Comparison of ENCODE assay signal across 13 cellular contexts in the genomic region with DNA sequence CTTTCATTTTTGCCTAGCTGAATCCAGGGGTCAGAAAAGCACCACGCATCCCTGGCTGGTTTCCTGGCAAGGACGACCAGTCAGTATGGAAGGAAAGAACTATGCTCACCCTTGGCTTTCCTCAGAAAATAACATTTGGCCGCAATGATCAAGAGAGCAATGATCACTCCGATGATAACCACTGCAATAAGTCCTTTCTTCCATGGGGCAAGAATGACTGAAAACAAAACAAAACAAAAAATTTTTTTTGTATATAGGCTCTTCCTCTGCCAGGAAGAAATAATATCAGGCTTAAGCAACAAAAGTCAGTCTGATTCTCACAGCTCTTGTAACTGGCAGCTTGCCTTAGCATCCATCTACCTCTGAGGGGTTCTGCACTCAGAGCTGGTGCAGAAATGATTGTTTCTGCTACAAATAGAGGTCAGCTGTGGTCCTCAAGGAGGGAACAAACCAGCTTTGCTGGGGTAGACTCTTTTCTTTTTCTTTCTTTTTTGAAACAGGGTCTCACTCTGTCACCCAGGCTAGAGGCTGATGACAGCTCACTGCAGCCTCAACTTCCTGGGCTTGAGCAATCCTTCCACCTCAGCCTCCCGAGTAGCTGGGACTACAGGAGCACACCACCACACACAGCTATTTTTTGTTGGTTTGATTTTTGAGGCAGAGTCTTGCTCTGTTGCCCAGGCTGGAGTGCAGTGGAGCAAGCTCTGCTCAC. TPM values are rescaled to one million over a fixed set of nuclear protein-coding genes. Genes with fewer than 3 reads are reported as not detected.
DNase-seq lines count a peak whose midpoint lies in the region; ATAC-seq and TF ChIP-seq lines count a peak whose summit lies in the region.
"Had no signal": no experiment of that assay in that cellular context is flagged by ENCODE, and none has a peak within 500 bp of the region (broad histone marks: within the 10 kb centered on the region; RNA-seq: fewer than 3 reads in every experiment).

No MANE protein-coding gene starts in this region.

- CTCF ChIA-PET in IMR-90 (lab: Yijun Ruan, JAX) = no interaction called here

- no peak overlapping the region for H2AK9ac ChIP-seq in IMR-90 (replicated peaks; ENCODE audit: low read depth, low read length, poor library complexity)

- H3K4me3 ChIP-seq in ACC112 (ENCODE audit: low read depth, low read length) (peak overlapping the region; percentile 26; the same call in 1 of the 2 replicates), IMR-90 (ENCODE audit: insufficient read depth, low read depth, low read length) (no peak overlapping the region)

- H3K27me3 ChIP-seq in ACC112 (ENCODE audit: insufficient read depth, low read length) = no peaks in the 10 kb centered on the region
- peaks cover 36% of the 10 kb centered on the region for H3K27me3 ChIP-seq in IMR-90 (ENCODE audit: control insufficient read depth, insufficient read depth, low read length)

- H3K79me1 ChIP-seq in IMR-90 (ENCODE audit: low read depth in 1 of 2, low read length in 2 of 2) = no peaks in the 10 kb centered on the region

- H4K20me1 ChIP-seq in IMR-90 (ENCODE audit: insufficient read depth, low read length) = no peaks in the 10 kb centered on the region

- H3K4me3 Mint-ChIP-seq in dendritic cell treated with granulocyte-macrophage colony-stimulating factor and Interleukin-4, amounts not matched to agents 40 ng/mL and 50 ng/mL, for 4 days = no peak overlapping the region
- H3K4me3 Mint-ChIP-seq: activated naive CD4-positive, alpha-beta T cell treated with anti-CD3 and anti-CD28 coated beads, Interleukin-2, amount 10 ng/mL, durations not matched to agents 7 days and 5 days had no signal

- H3K14ac ChIP-seq in IMR-90 (replicated peaks; ENCODE audit: low read depth, low read length) = no peak overlapping the region

- H3K4me1 Mint-ChIP-seq in dendritic cell treated with granulocyte-macrophage colony-stimulating factor and Interleukin-4, amounts not matched to agents 40 ng/mL and 50 ng/mL, for 4 days (ENCODE audit: low read depth) = peaks cover 27% of the 10 kb centered on the region

- H3K4me2 ChIP-seq in IMR-90 (ENCODE audit: low read depth, low read length) = no peak overlapping the region

- H4K8ac ChIP-seq in IMR-90 (ENCODE audit: low read depth in 2 of 2, low read length in 2 of 2) = no peak overlapping the region

- H3K79me2 ChIP-seq in ACC112 (ENCODE audit: control insufficient read depth, insufficient read depth, low read length, unreplicated experiment) = no peaks in the 10 kb centered on the region

- in situ Hi-C loops in IMR-90 (cut with MboI; ENCODE audit: low sequenced_read_pairs) = no loop called here

- no peak overlapping the region for H3K23ac ChIP-seq in IMR-90 (ENCODE audit: low read depth, low read length)

- peaks cover 4% of the 10 kb centered on the region; the same call in 1 of the 2 replicates for H3K9me1 ChIP-seq in IMR-90 (ENCODE audit: insufficient read depth, low read length)

- H3K9me3 Mint-ChIP-seq in dendritic cell treated with granulocyte-macrophage colony-stimulating factor and Interleukin-4, amounts not matched to agents 40 ng/mL and 50 ng/mL, for 4 days = no peaks in the 10 kb centered on the region
- H3K9me3 Mint-ChIP-seq: activated naive CD4-positive, alpha-beta T cell treated with anti-CD3 and anti-CD28 coated beads, Interleukin-2, amount 10 ng/mL, durations not matched to agents 7 days and 5 days had no signal

- H3K27me3 Mint-ChIP-seq in dendritic cell treated with granulocyte-macrophage colony-stimulating factor and Interleukin-4, amounts not matched to agents 40 ng/mL and 50 ng/mL, for 4 days = no peaks in the 10 kb centered on the region

- peak overlapping the region; percentile 53 for H3K27ac Mint-ChIP-seq in dendritic cell treated with granulocyte-macrophage colony-stimulating factor and Interleukin-4, amounts not matched to agents 40 ng/mL and 50 ng/mL, for 4 days
- H3K27ac Mint-ChIP-seq: activated naive CD4-positive, alpha-beta T cell treated with anti-CD3 and anti-CD28 coated beads, Interleukin-2, amount 10 ng/mL, durations not matched to agents 7 days and 5 days had no signal

- no CpG with 5 or more reads among the region's 5 CpGs for WGBS in IMR-90 (ENCODE audit: extremely low coverage in 2 of 2, insufficient read length in 1 of 2), 2 experiments

- peaks cover 97% of the 10 kb centered on the region for H3K36me3 Mint-ChIP-seq in dendritic cell treated with granulocyte-macrophage colony-stimulating factor and Interleukin-4, amounts not matched to agents 40 ng/mL and 50 ng/mL, for 4 days (ENCODE audit: low read depth)

- ATAC-seq in IMR-90 (ENCODE audit: low read depth) = no peak
- ATAC-seq in HG03460 (IDR thresholded peaks at IDR 0.05; ENCODE audit: unreplicated experiment) = no peak
- ATAC-seq in HG03175 (IDR thresholded peaks at IDR 0.05; ENCODE audit: unreplicated experiment) = no peak

- dilution Hi-C loops in IMR-90 (cut with HindIII; ENCODE audit: low sequenced_read_pairs, unreplicated experiment) = no loop called here

- H2BK15ac ChIP-seq in IMR-90 (ENCODE audit: low read depth, low read length) = no peak overlapping the region

- no peak overlapping the region for H3K4ac ChIP-seq in IMR-90 (ENCODE audit: low read depth, low read length)

- H2BK5ac ChIP-seq in IMR-90 (ENCODE audit: low read depth, low read length, poor library complexity, severe bottlenecking) = no peak overlapping the region

- no TSS peak for BruUV-seq in IMR-90 (replicated peaks; lab: Mats Ljungman, UMichigan)

- no peak overlapping the region for H3K18ac ChIP-seq in IMR-90 (ENCODE audit: low read depth, low read length)

- no peak for TF ChIP-seq RAD21 in IMR-90 (IDR thresholded peaks at IDR 0.05; ENCODE audit: low read length)

- H3K9me3 ChIP-seq in IMR-90 (ENCODE audit: control insufficient read depth, insufficient read depth, low read length) = no peaks in the 10 kb centered on the region

- no peak overlapping the region for H2AK5ac ChIP-seq in IMR-90 (ENCODE audit: low read depth, low read length)

- no peak for TF ChIP-seq POLR2A in IMR-90 (IDR thresholded peaks at IDR 0.05; ENCODE audit: low read depth, low read length)

- H3K27ac ChIP-seq in ACC112 (ENCODE audit: low read depth, low read length) (peak overlapping the region; percentile 91), IMR-90 (ENCODE audit: insufficient read depth, low read length) (no peak overlapping the region)

- H2AFZ ChIP-seq in ACC112 (ENCODE audit: low read length, unreplicated experiment) = no peak overlapping the region
- no peak overlapping the region for H2AFZ ChIP-seq in IMR-90 (replicated peaks; ENCODE audit: low read length, poor library complexity)

- no peaks in the 10 kb centered on the region for H3K36me3 ChIP-seq in ACC112 (ENCODE audit: insufficient read depth, low read length)
- no peaks in the 10 kb centered on the region for H3K36me3 ChIP-seq in IMR-90 (ENCODE audit: control insufficient read depth, insufficient read depth, low read length)

- H2BK20ac ChIP-seq in IMR-90 (ENCODE audit: low read depth, low read length) = no peak overlapping the region

- H3K9ac ChIP-seq in IMR-90 (ENCODE audit: low read depth, low read length) = no peak overlapping the region

- DNase-seq in IMR-90 (peak; percentile 10), lung microvascular endothelial cell (ENCODE audit: low read depth in 2 of 2) (peak; percentile 62 to 67), RPMI8226 (no peak), MV-4-11 (lab: John Stamatoyannopoulos, UW) (no peak)
- DNase-seq: activated naive CD4-positive, alpha-beta T cell treated with anti-CD3 and anti-CD28 coated beads, Interleukin-2, amount 10 ng/mL, durations not matched to agents 7 days and 5 days; AML-193; glutamatergic neuron; NCI-H2171; occipital lobe had no signal

- intact Hi-C loops in IMR-90 (cut with micrococcal nuclease) = no loop called here
- intact Hi-C loops in dendritic cell treated with granulocyte-macrophage colony-stimulating factor and Interleukin-4, amounts not matched to agents 40 ng/mL and 50 ng/mL, for 4 days (cut with micrococcal nuclease) = loop anchor here (5.0 kb wide), 1 partner anchor 33 kb away; no protein-coding TSS in a partner anchor

- no peak overlapping the region for H4K5ac ChIP-seq in IMR-90 (ENCODE audit: low read depth, low read length)

- H4K91ac ChIP-seq in IMR-90 (ENCODE audit: insufficient read depth, low read depth, low read length) = no peak overlapping the region

- no peak for TF ChIP-seq CTCF in IMR-90 (conservative IDR thresholded peaks at IDR 0.05; ENCODE audit: low read depth, low read length)

- peaks cover 47% of the 10 kb centered on the region for H3K4me1 ChIP-seq in ACC112 (ENCODE audit: control insufficient read depth, insufficient read depth, low read length, unreplicated experiment)
- 0 out of 2 replicates have a peak, but pooled peaks cover 2% of the 10 kb centered on the region for H3K4me1 ChIP-seq in IMR-90 (ENCODE audit: control insufficient read depth, insufficient read depth, low read length)

- no peak overlapping the region for H3K56ac ChIP-seq in IMR-90 (ENCODE audit: extremely low read depth, insufficient read depth, low read length)

- no peak overlapping the region for H2BK120ac ChIP-seq in IMR-90 (ENCODE audit: low read depth, low read length)

- POLR2A ChIA-PET in IMR-90 (lab: Charles Lee; ENCODE audit: unreplicated experiment) = no interaction called here

TF ChIP-seq in IMR-90, 13 proteins besides CTCF, POLR2A, EP300 and RAD21 (continues in another document):
- TF ChIP-seq MXI1 (IDR thresholded peaks at IDR 0.05; ENCODE audit: borderline replicate concordance, low read depth, low read length) (no peak), RCOR1 (IDR thresholded peaks at IDR 0.05; ENCODE audit: insufficient replicate concordance, low read length) (no peak), CEBPB (IDR thresholded peaks at IDR 0.05; ENCODE audit: low read depth, low read length) (no peak), FOS (IDR thresholded peaks at IDR 0.05; ENCODE audit: low read depth, low read length) (no peak), MAZ (IDR thresholded peaks at IDR 0.05; ENCODE audit: borderline replicate concordance, low read depth, low read length) (no peak), SMC3 (IDR thresholded peaks at IDR 0.05; ENCODE audit: low read depth, low read length) (no peak), BHLHE40 (IDR thresholded peaks at IDR 0.05; ENCODE audit: low read depth, low read length) (no peak)
- TF ChIP-seq, protein P1, sequence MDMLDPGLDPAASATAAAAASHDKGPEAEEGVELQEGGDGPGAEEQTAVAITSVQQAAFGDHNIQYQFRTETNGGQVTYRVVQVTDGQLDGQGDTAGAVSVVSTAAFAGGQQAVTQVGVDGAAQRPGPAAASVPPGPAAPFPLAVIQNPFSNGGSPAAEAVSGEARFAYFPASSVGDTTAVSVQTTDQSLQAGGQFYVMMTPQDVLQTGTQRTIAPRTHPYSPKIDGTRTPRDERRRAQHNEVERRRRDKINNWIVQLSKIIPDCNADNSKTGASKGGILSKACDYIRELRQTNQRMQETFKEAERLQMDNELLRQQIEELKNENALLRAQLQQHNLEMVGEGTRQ (IDR thresholded peaks at IDR 0.05; ENCODE audit: low read depth, low read length) = no peak

RNA-seq across cellular contexts. Expression of gene PECAM1, which starts 35.7 kb away (rescaled TPM):
- total RNA-seq in IMR-90 (2012; rRNA removed) = not detected in 2 replicates
- not detected in 2 replicates for polyA plus RNA-seq in IMR-90 (2012; rRNA removed)
- not detected in 2 replicates for polyA plus RNA-seq in IMR-90 (2012; cell fraction: cytosol; rRNA removed)
- polyA plus RNA-seq in IMR-90 (2012; cell fraction: nucleus; rRNA removed; ENCODE audit: low replicate concordance) = not detected in 2 replicates
- total RNA-seq in lung microvascular endothelial cell = 395 and 423 TPM in 2 replicates

Comparison
In these comparisons a context has a peak if more than half of its experiments do, and no peak if none do; other contexts are left out.
1. DNase-seq: peak in IMR-90 (single experiment) and lung microvascular endothelial cell (2 of 2); none in RPMI8226 (single experiment) and MV-4-11 (single experiment).
2. RNA of gene PECAM1, which starts 35.7 kb away (total RNA-seq): 395 to 423 TPM in lung microvascular endothelial cell; not detected in IMR-90; every median in the first group is over 100 times any median in the second.